29 cellular contexts compared by ENCODE assay signal in genomic region chr7:112554591-112554990, GRCh38.
A peak's percentile ranks its signal among the peaks of the same experiment; 100 is the strongest.
DNase-seq lines count a peak whose midpoint lies in the region; ATAC-seq and TF ChIP-seq lines count a peak whose summit lies in the region.
"Had no signal": no experiment of that assay in that cellular context is flagged by ENCODE, and none has a peak within 500 bp of the region (broad histone marks: within the 10 kb centered on the region; RNA-seq: fewer than 3 reads in every experiment).

No MANE protein-coding gene starts in this region.

- CTCF ChIA-PET in GM10248 (lab: Yijun Ruan, JAX): interaction anchor here (0.8 kb wide), 1 partner anchor 869 kb away, joined by 3 read pairs; no protein-coding TSS in a partner anchor

- no peaks in the 10 kb centered on the region for H3K79me2 ChIP-seq in neural progenitor cell (ENCODE audit: low read depth)

- H3K4me3 Mint-ChIP-seq in endodermal cell (no peak overlapping the region), neural progenitor cell (no peak overlapping the region)
- H3K4me3 Mint-ChIP-seq: activated CD4-positive, alpha-beta memory T cell treated with anti-CD3 and anti-CD28 coated beads for 36 hours; activated naive CD8-positive, alpha-beta T cell; CD14-positive monocyte; IgD-negative memory B cell; natural killer cell treated with Interleukin-12 subunit alpha and Interleukin-12 subunit beta and Interleukin-15 and Interleukin-18, amount 100 ng/mL, for 72 hours; stimulated activated naive CD8-positive, alpha-beta T cell treated with anti-CD3 and anti-CD28 coated beads, Interleukin-15, Interleukin-2, amounts not matched to agents 100 ng/mL and 50 ng/mL, for 24 hours; T-cell had no signal

- no peak overlapping the region for H3K9ac ChIP-seq in endodermal cell (ENCODE audit: extremely low read depth, low read length, poor library complexity, severe bottlenecking)
- no peak overlapping the region for H3K9ac ChIP-seq in neural progenitor cell

- H3K9me3 Mint-ChIP-seq in endodermal cell (peaks cover 8% of the 10 kb centered on the region), neural progenitor cell (peaks cover 2% of the 10 kb centered on the region)
- H3K9me3 Mint-ChIP-seq: activated CD4-positive, alpha-beta memory T cell treated with anti-CD3 and anti-CD28 coated beads for 36 hours; activated T-helper 2 cell treated with anti-CD3 and anti-CD28 coated beads, Interferon-gamma antibody, Interleukin-2, Interleukin-4, amounts not matched to agents 10 μg/mL and 5 μg/mL and 100 μg/mL, durations not matched to agents 14 hours and 24 hours and 36 hours; CD14-positive monocyte; IgD-negative memory B cell; natural killer cell treated with Interleukin-12 subunit alpha and Interleukin-12 subunit beta and Interleukin-15 and Interleukin-18, amount 100 ng/mL, for 72 hours; stimulated activated naive CD8-positive, alpha-beta T cell treated with anti-CD3 and anti-CD28 coated beads, Interleukin-15, Interleukin-2, amounts not matched to agents 100 ng/mL and 50 ng/mL, for 24 hours; T-cell had no signal

- H3K27me3 Mint-ChIP-seq in endodermal cell (ENCODE audit: insufficient read depth) (peaks cover 10% of the 10 kb centered on the region), neural progenitor cell (ENCODE audit: insufficient read depth, low read depth) (peaks cover 4% of the 10 kb centered on the region)
- H3K27me3 Mint-ChIP-seq: activated CD4-positive, alpha-beta memory T cell treated with anti-CD3 and anti-CD28 coated beads for 36 hours; activated naive CD8-positive, alpha-beta T cell; IgD-negative memory B cell; stimulated activated naive CD8-positive, alpha-beta T cell treated with anti-CD3 and anti-CD28 coated beads, Interleukin-15, Interleukin-2, amounts not matched to agents 100 ng/mL and 50 ng/mL, for 24 hours had no signal

- peaks cover 4% of the 10 kb centered on the region for H3K9me3 ChIP-seq in endodermal cell (ENCODE audit: control insufficient read depth, low read length)
- H3K9me3 ChIP-seq in neural progenitor cell (ENCODE audit: low read depth): no peaks in the 10 kb centered on the region
- H3K9me3 ChIP-seq: A549, left ventricle myocardium inferior, right lobe of liver, tibial nerve had no signal

- H3K27ac Mint-ChIP-seq in endodermal cell: no peak overlapping the region
- H3K27ac Mint-ChIP-seq in neural progenitor cell: no peak overlapping the region
- H3K27ac Mint-ChIP-seq: activated CD4-positive, alpha-beta memory T cell treated with anti-CD3 and anti-CD28 coated beads for 36 hours; activated naive CD8-positive, alpha-beta T cell; activated T-helper 2 cell treated with anti-CD3 and anti-CD28 coated beads, Interferon-gamma antibody, Interleukin-2, Interleukin-4, amounts not matched to agents 10 μg/mL and 5 μg/mL and 100 μg/mL, durations not matched to agents 14 hours and 24 hours and 36 hours; CD14-positive monocyte; IgD-negative memory B cell; natural killer cell treated with Interleukin-12 subunit alpha and Interleukin-12 subunit beta and Interleukin-15 and Interleukin-18, amount 100 ng/mL, for 72 hours; stimulated activated naive CD8-positive, alpha-beta T cell treated with anti-CD3 and anti-CD28 coated beads, Interleukin-15, Interleukin-2, amounts not matched to agents 100 ng/mL and 50 ng/mL, for 24 hours; T-cell had no signal

- TF ChIP-seq CTCF in endodermal cell (conservative IDR thresholded peaks at IDR 0.05): peak; percentile 50
- TF ChIP-seq CTCF in neural progenitor cell (IDR thresholded peaks at IDR 0.05): peak; percentile 14
- TF ChIP-seq CTCF in GM10248 (IDR thresholded peaks at IDR 0.05; ENCODE audit: control extremely low read depth, extremely low read depth, low read depth, missing control alignments): no peak

- ATAC-seq in HG03571 (IDR thresholded peaks at IDR 0.05; ENCODE audit: unreplicated experiment): no peak
- ATAC-seq: A549; natural killer cell treated with Interleukin-12 subunit alpha and Interleukin-12 subunit beta and Interleukin-15 and Interleukin-18, amount 100 ng/mL, for 72 hours; right lobe of liver; T-cell had no signal

- POLR2A ChIA-PET in GM10248 (lab: Yijun Ruan, JAX): no interaction called here

- H3K4me1 ChIP-seq in endodermal cell (ENCODE audit: control insufficient read depth, insufficient read depth, low read length) (no peaks in the 10 kb centered on the region), neural progenitor cell (no peaks in the 10 kb centered on the region)
- H3K4me1 ChIP-seq: A549, left ventricle myocardium inferior, right lobe of liver, tibial nerve had no signal

- H4K20me1 ChIP-seq in neural progenitor cell (ENCODE audit: low read depth): no peaks in the 10 kb centered on the region

- H3K4me2 ChIP-seq in neural progenitor cell: no peak overlapping the region
- H3K4me2 ChIP-seq: A549 had no signal

- H3K36me3 Mint-ChIP-seq in endodermal cell (ENCODE audit: low read depth): peaks cover 1% of the 10 kb centered on the region
- H3K36me3 Mint-ChIP-seq in neural progenitor cell: no peaks in the 10 kb centered on the region
- H3K36me3 Mint-ChIP-seq: activated CD4-positive, alpha-beta memory T cell treated with anti-CD3 and anti-CD28 coated beads for 36 hours; activated naive CD8-positive, alpha-beta T cell; CD14-positive monocyte; IgD-negative memory B cell; natural killer cell treated with Interleukin-12 subunit alpha and Interleukin-12 subunit beta and Interleukin-15 and Interleukin-18, amount 100 ng/mL, for 72 hours; T-cell had no signal

- H3K27me3 ChIP-seq in endodermal cell (ENCODE audit: control insufficient read depth, insufficient read depth, low read length, poor library complexity, severe bottlenecking) (no peaks in the 10 kb centered on the region), neural progenitor cell (no peaks in the 10 kb centered on the region)
- H3K27me3 ChIP-seq: right lobe of liver, tibial nerve had no signal

- H3K27ac ChIP-seq in endodermal cell (ENCODE audit: low read depth, low read length): no peak overlapping the region
- H3K27ac ChIP-seq in neural progenitor cell: no peak overlapping the region
- H3K27ac ChIP-seq: A549, epithelial cell of prostate, left ventricle myocardium inferior, right lobe of liver, tibial nerve had no signal

- no peak overlapping the region for H2AFZ ChIP-seq in neural progenitor cell (replicated peaks)

- H3K4me3 ChIP-seq in endodermal cell (ENCODE audit: low read length): no peak overlapping the region
- no peak overlapping the region for H3K4me3 ChIP-seq in neural progenitor cell
- H3K4me3 ChIP-seq: A549, left ventricle myocardium inferior, right lobe of liver, tibial nerve had no signal

- H3K36me3 ChIP-seq in endodermal cell (ENCODE audit: control insufficient read depth, insufficient read depth, low read length) (no peaks in the 10 kb centered on the region), neural progenitor cell (no peaks in the 10 kb centered on the region)
- H3K36me3 ChIP-seq: left ventricle myocardium inferior, right lobe of liver, tibial nerve had no signal

- peak; percentile 14 for DNase-seq in AG08396 (ENCODE audit: low spot score)
- DNase-seq in NAMALWA (ENCODE audit: low spot score): peak; percentile 14
- no peak for DNase-seq in endodermal cell
- DNase-seq in neural progenitor cell (ENCODE audit: low spot score): no peak
- no peak for DNase-seq in activated T-cell treated with anti-CD3 and anti-CD28 coated beads, Interleukin-2, amount 50 U/mL, for 48 hours
- DNase-seq in GM10248 (ENCODE audit: extremely low spot score): no peak
- no peak for DNase-seq in NCI-H146 treated with DMSO at 0.1 percent for 48 hours (lab: John Stamatoyannopoulos, UW; ENCODE audit: unreplicated experiment)
- DNase-seq: activated CD4-positive, alpha-beta memory T cell treated with anti-CD3 and anti-CD28 coated beads for 36 hours; activated CD4-positive, CD25-positive, alpha-beta regulatory T cell; activated CD8-positive, alpha-beta memory T cell treated with anti-CD3 and anti-CD28 coated beads, Interleukin-2, amount 50 U/mL, for 48 hours; aorta; HCEC 1CT; left ventricle myocardium inferior; NCI-H1417; NCI-H446; OCI-M1; right lobe of liver; SHP77; T-cell had no signal

- no peaks in the 10 kb centered on the region for H3F3A ChIP-seq in neural progenitor cell (ENCODE audit: low read depth)

- no peaks in the 10 kb centered on the region for H3K4me1 Mint-ChIP-seq in endodermal cell
- no peaks in the 10 kb centered on the region for H3K4me1 Mint-ChIP-seq in neural progenitor cell
- H3K4me1 Mint-ChIP-seq: CD14-positive monocyte had no signal

Comparison
In these comparisons a context has a peak if more than half of its experiments do, and no peak if none do; other contexts are left out.
1. DNase-seq: peak in AG08396 (single experiment) and NAMALWA (single experiment); none in endodermal cell (single experiment), neural progenitor cell (single experiment), activated T-cell treated with anti-CD3 and anti-CD28 coated beads, Interleukin-2, amount 50 U/mL, for 48 hours (0 of 2), GM10248 (single experiment) and NCI-H146 treated with DMSO at 0.1 percent for 48 hours (single experiment).